In genomic region chr20:714453-714852, GRCh38 we compare ENCODE assay signal across 38 cellular contexts. TPM values are rescaled to one million over a fixed set of nuclear protein-coding genes. Genes with fewer than 3 reads are reported as not detected.
"Had no signal": no experiment of that assay in that cellular context is flagged by ENCODE, and none has a peak within 500 bp of the region (broad histone marks: within the 10 kb centered on the region; RNA-seq: fewer than 3 reads in every experiment).

No MANE protein-coding gene starts in this region.

- H3K4me3 ChIP-seq: adrenal gland, ascending aorta, body of pancreas, breast epithelium, cardiac muscle cell had no signal

- H3K4me1 ChIP-seq: adrenal gland, ascending aorta, breast epithelium had no signal

- H3K27me3 ChIP-seq: cardiac muscle cell had no signal

- FAIRE-seq: astrocyte, bronchial epithelial cell had no signal

- H3K36me3 ChIP-seq: adrenal gland, ascending aorta, brain microvascular endothelial cell, breast epithelium, cardiac muscle cell had no signal

- H3K27ac ChIP-seq: adrenal gland, ascending aorta, body of pancreas, brain microvascular endothelial cell, breast epithelium, cardiac muscle cell had no signal

- DNase-seq: activated effector memory CD4-positive, alpha-beta T cell treated with anti-CD3 and anti-CD28 coated beads, Interleukin-2, amount 50 U/mL, for 16 hours; activated effector memory CD4-positive, alpha-beta T cell treated with Interleukin-2 at 50 U/mL for 16 hours; activated gamma-delta T cell; activated gamma-delta T cell treated with Interleukin-2 at 50 U/mL for 16 hours; activated naive CD4-positive, alpha-beta T cell; activated naive CD4-positive, alpha-beta T cell treated with anti-CD3 and anti-CD28 coated beads for 36 hours; activated naive CD4-positive, alpha-beta T cell treated with anti-CD3 and anti-CD28 coated beads, Interleukin-2, amount 10 ng/mL, durations not matched to agents 7 days and 5 days; activated naive CD4-positive, alpha-beta T cell treated with anti-CD3 and anti-CD28 coated beads, Interleukin-2, amount 50 U/mL, for 16 hours; activated naive CD4-positive, alpha-beta T cell treated with Interleukin-2 at 50 U/mL for 16 hours; activated naive CD8-positive, alpha-beta T cell treated with anti-CD3 and anti-CD28 coated beads for 36 hours; activated naive CD8-positive, alpha-beta T cell treated with anti-CD3 and anti-CD28 coated beads, Interleukin-2, amount 10 ng/mL, durations not matched to agents 7 days and 5 days; activated naive CD8-positive, alpha-beta T cell treated with anti-CD3 and anti-CD28 coated beads, Interleukin-2, amount 50 U/mL, for 24 hours; activated T-cell treated with anti-CD3 and anti-CD28 coated beads, Interleukin-2, amount 50 U/mL, for 1 hour; activated T-cell treated with anti-CD3 and anti-CD28 coated beads, Interleukin-2, amount 50 U/mL, for 24 hours; activated T-cell treated with anti-CD3 and anti-CD28 coated beads, Interleukin-2, amount 50 U/mL, for 4 hours; activated T-cell treated with anti-CD3 and anti-CD28 coated beads, Interleukin-2, amount 50 U/mL, for 48 hours; activated T-cell treated with anti-CD3 and anti-CD28 coated beads, Interleukin-2, amount 50 U/mL, for 72 hours; adrenal gland; amniotic stem cell; amygdala; anterior cingulate cortex; aorta; body of pancreas; brain microvascular endothelial cell; caudate nucleus; central memory CD4-positive, alpha-beta T cell; cerebellar nuclear complex had no signal

- ATAC-seq: activated naive CD4-positive, alpha-beta T cell treated with anti-CD3 and anti-CD28 coated beads, Interleukin-2, amount 50 U/mL, for 72 hours; activated naive CD8-positive, alpha-beta T cell treated with anti-CD3 and anti-CD28 coated beads, Interleukin-2, amount 50 U/mL, for 24 hours; activated T-cell treated with anti-CD3 and anti-CD28 coated beads, Interleukin-2, amount 50 U/mL, for 4 hours; activated T-cell treated with anti-CD3 and anti-CD28 coated beads, Interleukin-2, amount 50 U/mL, for 72 hours; activated T-helper 17 cell treated with anti-CD3 and anti-CD28 coated beads, Interleukin-2, amount 50 U/mL, for 72 hours; body of pancreas had no signal

RNA-seq across cellular contexts. Expression of gene SCRT2, which starts 38.9 kb away (rescaled TPM):
- total RNA-seq: activated naive CD4-positive, alpha-beta T cell treated with anti-CD3 and anti-CD28 coated beads for 36 hours; activated naive CD4-positive, alpha-beta T cell treated with anti-CD3 and anti-CD28 coated beads, Interleukin-2, amount 50 U/mL, for 72 hours; activated naive CD8-positive, alpha-beta T cell treated with anti-CD3 and anti-CD28 coated beads for 36 hours; activated naive CD8-positive, alpha-beta T cell treated with anti-CD3 and anti-CD28 coated beads, Interleukin-2, amount 10 ng/mL, durations not matched to agents 7 days and 5 days; activated T-cell treated with anti-CD3 and anti-CD28 coated beads, Interleukin-2, amount 50 U/mL, for 4 hours; activated T-cell treated with anti-CD3 and anti-CD28 coated beads, Interleukin-2, amount 50 U/mL, for 72 hours; activated T-helper 1 cell treated with anti-CD3 and anti-CD28 coated beads, Interleukin-12 subunit alpha, Interleukin-12 subunit beta, Interleukin-2, Interleukin-4 antibody, amounts not matched to agents 30 ng/mL and 10 ng/mL and 1 ng/mL, durations not matched to agents 14 hours and 24 hours and 36 hours; activated T-helper 17 cell treated with anti-CD3 and anti-CD28 coated beads, Interleukin-2, amount 50 U/mL, for 72 hours; activated T-helper 2 cell treated with anti-CD3 and anti-CD28 coated beads, Interferon-gamma antibody, Interleukin-2, Interleukin-4, amounts not matched to agents 10 μg/mL and 5 μg/mL and 100 μg/mL, durations not matched to agents 14 hours and 24 hours and 36 hours; adrenal gland; aorta; ascending aorta; astrocyte; breast epithelium; bronchial epithelial cell; cardiac muscle cell; cardiac septum; chondrocyte had no signal
- polyA plus RNA-seq: adrenal gland, aorta, cardiac muscle cell had no signal

RNA-seq across cellular contexts. Expression of gene SLC52A3, which starts 53.8 kb away (rescaled TPM):
- total RNA-seq: activated naive CD4-positive, alpha-beta T cell treated with anti-CD3 and anti-CD28 coated beads for 36 hours; activated naive CD4-positive, alpha-beta T cell treated with anti-CD3 and anti-CD28 coated beads, Interleukin-2, amount 50 U/mL, for 72 hours; activated naive CD8-positive, alpha-beta T cell treated with anti-CD3 and anti-CD28 coated beads, Interleukin-2, amount 10 ng/mL, durations not matched to agents 7 days and 5 days; activated T-cell treated with anti-CD3 and anti-CD28 coated beads, Interleukin-2, amount 50 U/mL, for 4 hours; activated T-cell treated with anti-CD3 and anti-CD28 coated beads, Interleukin-2, amount 50 U/mL, for 72 hours; activated T-helper 1 cell treated with anti-CD3 and anti-CD28 coated beads, Interleukin-12 subunit alpha, Interleukin-12 subunit beta, Interleukin-2, Interleukin-4 antibody, amounts not matched to agents 30 ng/mL and 10 ng/mL and 1 ng/mL, durations not matched to agents 14 hours and 24 hours and 36 hours; activated T-helper 17 cell treated with anti-CD3 and anti-CD28 coated beads, Interleukin-2, amount 50 U/mL, for 72 hours; activated T-helper 2 cell treated with anti-CD3 and anti-CD28 coated beads, Interferon-gamma antibody, Interleukin-2, Interleukin-4, amounts not matched to agents 10 μg/mL and 5 μg/mL and 100 μg/mL, durations not matched to agents 14 hours and 24 hours and 36 hours; chondrocyte had no signal
- polyA plus RNA-seq: cardiac muscle cell had no signal
